1 cellular context compared by ENCODE assay signal in the genomic region with DNA sequence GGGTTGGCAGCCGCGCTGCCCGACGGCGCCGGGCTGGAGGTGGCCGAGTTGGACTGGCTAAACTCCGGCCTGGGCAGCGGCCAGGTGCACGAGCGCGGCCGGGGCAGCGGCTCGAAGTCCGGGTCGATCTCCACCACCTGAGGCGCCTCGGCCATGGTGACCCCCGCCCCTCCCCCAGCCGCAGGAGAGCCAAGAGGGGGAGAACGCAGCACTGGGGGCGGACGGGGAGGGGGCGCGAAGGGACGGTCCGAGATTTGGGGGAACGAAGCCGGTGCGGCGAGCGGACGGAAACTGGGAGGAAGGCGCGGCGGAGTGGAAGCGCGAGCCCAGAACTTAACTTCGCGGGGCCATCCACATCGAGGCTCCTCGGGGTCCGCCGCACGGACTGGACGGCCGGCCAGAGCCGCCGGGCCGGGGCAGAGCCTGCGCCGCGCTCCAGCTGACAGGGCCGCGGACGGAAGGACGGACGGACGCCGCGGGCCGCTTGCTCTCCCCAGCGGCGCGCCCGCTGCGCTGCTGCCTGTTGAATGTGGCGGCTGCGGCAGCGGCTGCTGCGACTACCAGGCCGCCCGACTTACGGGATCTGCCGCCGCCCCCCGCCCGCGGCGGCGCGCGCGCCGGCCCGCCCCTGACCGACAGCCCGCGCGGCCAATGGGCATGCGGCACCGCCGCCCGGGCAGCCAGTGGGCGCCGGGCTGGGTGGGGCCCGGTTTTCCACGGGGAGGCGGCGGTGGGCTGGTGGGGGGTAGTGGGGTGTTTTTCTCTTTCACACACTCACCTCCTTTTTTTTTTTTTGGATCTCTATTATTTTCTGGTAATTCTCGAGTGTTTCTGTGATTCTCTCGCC.
TF ChIP-seq lines count a peak whose summit lies in the region.

A gene (minus strand): TSS at position 584 of the 847 bp plus-strand sequence. CDS start 429 bp downstream, at position 155.

TF ChIP-seq in WTC11, 78 proteins besides CTCF, POLR2A, EP300 and RAD21 (continued from another document):
- TF ChIP-seq, protein P1, sequence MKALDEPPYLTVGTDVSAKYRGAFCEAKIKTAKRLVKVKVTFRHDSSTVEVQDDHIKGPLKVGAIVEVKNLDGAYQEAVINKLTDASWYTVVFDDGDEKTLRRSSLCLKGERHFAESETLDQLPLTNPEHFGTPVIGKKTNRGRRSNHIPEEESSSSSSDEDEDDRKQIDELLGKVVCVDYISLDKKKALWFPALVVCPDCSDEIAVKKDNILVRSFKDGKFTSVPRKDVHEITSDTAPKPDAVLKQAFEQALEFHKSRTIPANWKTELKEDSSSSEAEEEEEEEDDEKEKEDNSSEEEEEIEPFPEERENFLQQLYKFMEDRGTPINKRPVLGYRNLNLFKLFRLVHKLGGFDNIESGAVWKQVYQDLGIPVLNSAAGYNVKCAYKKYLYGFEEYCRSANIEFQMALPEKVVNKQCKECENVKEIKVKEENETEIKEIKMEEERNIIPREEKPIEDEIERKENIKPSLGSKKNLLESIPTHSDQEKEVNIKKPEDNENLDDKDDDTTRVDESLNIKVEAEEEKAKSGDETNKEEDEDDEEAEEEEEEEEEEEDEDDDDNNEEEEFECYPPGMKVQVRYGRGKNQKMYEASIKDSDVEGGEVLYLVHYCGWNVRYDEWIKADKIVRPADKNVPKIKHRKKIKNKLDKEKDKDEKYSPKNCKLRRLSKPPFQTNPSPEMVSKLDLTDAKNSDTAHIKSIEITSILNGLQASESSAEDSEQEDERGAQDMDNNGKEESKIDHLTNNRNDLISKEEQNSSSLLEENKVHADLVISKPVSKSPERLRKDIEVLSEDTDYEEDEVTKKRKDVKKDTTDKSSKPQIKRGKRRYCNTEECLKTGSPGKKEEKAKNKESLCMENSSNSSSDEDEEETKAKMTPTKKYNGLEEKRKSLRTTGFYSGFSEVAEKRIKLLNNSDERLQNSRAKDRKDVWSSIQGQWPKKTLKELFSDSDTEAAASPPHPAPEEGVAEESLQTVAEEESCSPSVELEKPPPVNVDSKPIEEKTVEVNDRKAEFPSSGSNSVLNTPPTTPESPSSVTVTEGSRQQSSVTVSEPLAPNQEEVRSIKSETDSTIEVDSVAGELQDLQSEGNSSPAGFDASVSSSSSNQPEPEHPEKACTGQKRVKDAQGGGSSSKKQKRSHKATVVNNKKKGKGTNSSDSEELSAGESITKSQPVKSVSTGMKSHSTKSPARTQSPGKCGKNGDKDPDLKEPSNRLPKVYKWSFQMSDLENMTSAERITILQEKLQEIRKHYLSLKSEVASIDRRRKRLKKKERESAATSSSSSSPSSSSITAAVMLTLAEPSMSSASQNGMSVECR (CRISPR knock-in tag; IDR thresholded peaks at IDR 0.05; ENCODE audit: borderline replicate concordance): peak; percentile 63; the same call in 1 of the 2 replicates
- TF ChIP-seq, protein P2, sequence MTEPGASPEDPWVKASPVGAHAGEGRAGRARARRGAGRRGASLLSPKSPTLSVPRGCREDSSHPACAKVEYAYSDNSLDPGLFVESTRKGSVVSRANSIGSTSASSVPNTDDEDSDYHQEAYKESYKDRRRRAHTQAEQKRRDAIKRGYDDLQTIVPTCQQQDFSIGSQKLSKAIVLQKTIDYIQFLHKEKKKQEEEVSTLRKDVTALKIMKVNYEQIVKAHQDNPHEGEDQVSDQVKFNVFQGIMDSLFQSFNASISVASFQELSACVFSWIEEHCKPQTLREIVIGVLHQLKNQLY (CRISPR knock-in tag; IDR thresholded peaks at IDR 0.05): no peak
- TF ChIP-seq, protein P3, sequence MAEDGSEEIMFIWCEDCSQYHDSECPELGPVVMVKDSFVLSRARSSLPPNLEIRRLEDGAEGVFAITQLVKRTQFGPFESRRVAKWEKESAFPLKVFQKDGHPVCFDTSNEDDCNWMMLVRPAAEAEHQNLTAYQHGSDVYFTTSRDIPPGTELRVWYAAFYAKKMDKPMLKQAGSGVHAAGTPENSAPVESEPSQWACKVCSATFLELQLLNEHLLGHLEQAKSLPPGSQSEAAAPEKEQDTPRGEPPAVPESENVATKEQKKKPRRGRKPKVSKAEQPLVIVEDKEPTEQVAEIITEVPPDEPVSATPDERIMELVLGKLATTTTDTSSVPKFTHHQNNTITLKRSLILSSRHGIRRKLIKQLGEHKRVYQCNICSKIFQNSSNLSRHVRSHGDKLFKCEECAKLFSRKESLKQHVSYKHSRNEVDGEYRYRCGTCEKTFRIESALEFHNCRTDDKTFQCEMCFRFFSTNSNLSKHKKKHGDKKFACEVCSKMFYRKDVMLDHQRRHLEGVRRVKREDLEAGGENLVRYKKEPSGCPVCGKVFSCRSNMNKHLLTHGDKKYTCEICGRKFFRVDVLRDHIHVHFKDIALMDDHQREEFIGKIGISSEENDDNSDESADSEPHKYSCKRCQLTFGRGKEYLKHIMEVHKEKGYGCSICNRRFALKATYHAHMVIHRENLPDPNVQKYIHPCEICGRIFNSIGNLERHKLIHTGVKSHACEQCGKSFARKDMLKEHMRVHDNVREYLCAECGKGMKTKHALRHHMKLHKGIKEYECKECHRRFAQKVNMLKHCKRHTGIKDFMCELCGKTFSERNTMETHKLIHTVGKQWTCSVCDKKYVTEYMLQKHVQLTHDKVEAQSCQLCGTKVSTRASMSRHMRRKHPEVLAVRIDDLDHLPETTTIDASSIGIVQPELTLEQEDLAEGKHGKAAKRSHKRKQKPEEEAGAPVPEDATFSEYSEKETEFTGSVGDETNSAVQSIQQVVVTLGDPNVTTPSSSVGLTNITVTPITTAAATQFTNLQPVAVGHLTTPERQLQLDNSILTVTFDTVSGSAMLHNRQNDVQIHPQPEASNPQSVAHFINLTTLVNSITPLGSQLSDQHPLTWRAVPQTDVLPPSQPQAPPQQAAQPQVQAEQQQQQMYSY (CRISPR knock-in tag; IDR thresholded peaks at IDR 0.05): peak; percentile 38; the same call in 1 of the 2 replicates
- TF ChIP-seq FOXK1 (CRISPR knock-in tag; IDR thresholded peaks at IDR 0.05): peak; percentile 18; the same call in 1 of the 2 replicates
- no peak for TF ChIP-seq NFATC4 (CRISPR knock-in tag; IDR thresholded peaks at IDR 0.05)
- no peak for TF ChIP-seq ZNF263 (CRISPR knock-in tag; IDR thresholded peaks at IDR 0.05; ENCODE audit: low read depth)
- TF ChIP-seq ZBTB21 (CRISPR knock-in tag; IDR thresholded peaks at IDR 0.05; ENCODE audit: borderline replicate concordance): no peak
- no peak for TF ChIP-seq TEAD4 (CRISPR knock-in tag; IDR thresholded peaks at IDR 0.05)
- TF ChIP-seq, protein P4, sequence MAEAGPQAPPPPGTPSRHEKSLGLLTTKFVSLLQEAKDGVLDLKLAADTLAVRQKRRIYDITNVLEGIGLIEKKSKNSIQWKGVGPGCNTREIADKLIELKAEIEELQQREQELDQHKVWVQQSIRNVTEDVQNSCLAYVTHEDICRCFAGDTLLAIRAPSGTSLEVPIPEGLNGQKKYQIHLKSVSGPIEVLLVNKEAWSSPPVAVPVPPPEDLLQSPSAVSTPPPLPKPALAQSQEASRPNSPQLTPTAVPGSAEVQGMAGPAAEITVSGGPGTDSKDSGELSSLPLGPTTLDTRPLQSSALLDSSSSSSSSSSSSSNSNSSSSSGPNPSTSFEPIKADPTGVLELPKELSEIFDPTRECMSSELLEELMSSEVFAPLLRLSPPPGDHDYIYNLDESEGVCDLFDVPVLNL (CRISPR knock-in tag; IDR thresholded peaks at IDR 0.05; ENCODE audit: borderline replicate concordance, low read depth): no peak
- no peak for TF ChIP-seq GTF2I (CRISPR knock-in tag; conservative IDR thresholded peaks at IDR 0.05)
- TF ChIP-seq NR3C1 (CRISPR knock-in tag; conservative IDR thresholded peaks at IDR 0.05; ENCODE audit: low read depth): no peak
- TF ChIP-seq ETV6 (CRISPR knock-in tag; IDR thresholded peaks at IDR 0.05): no peak
- TF ChIP-seq FOXP1 (CRISPR knock-in tag; IDR thresholded peaks at IDR 0.05; ENCODE audit: borderline replicate concordance): 0 out of 2 replicates have a peak, but pooled peaks have one; percentile 17
- TF ChIP-seq, protein P5, sequence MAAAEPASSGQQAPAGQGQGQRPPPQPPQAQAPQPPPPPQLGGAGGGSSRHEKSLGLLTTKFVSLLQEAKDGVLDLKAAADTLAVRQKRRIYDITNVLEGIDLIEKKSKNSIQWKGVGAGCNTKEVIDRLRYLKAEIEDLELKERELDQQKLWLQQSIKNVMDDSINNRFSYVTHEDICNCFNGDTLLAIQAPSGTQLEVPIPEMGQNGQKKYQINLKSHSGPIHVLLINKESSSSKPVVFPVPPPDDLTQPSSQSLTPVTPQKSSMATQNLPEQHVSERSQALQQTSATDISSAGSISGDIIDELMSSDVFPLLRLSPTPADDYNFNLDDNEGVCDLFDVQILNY (CRISPR knock-in tag; IDR thresholded peaks at IDR 0.05): peak; percentile 50; the same call in 1 of the 2 replicates
- TF ChIP-seq, protein P6, sequence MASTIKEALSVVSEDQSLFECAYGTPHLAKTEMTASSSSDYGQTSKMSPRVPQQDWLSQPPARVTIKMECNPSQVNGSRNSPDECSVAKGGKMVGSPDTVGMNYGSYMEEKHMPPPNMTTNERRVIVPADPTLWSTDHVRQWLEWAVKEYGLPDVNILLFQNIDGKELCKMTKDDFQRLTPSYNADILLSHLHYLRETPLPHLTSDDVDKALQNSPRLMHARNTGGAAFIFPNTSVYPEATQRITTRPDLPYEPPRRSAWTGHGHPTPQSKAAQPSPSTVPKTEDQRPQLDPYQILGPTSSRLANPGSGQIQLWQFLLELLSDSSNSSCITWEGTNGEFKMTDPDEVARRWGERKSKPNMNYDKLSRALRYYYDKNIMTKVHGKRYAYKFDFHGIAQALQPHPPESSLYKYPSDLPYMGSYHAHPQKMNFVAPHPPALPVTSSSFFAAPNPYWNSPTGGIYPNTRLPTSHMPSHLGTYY (CRISPR knock-in tag; IDR thresholded peaks at IDR 0.05): no peak
- TF ChIP-seq TP53 (CRISPR knock-in tag; IDR thresholded peaks at IDR 0.05): no peak
- TF ChIP-seq, protein P7, sequence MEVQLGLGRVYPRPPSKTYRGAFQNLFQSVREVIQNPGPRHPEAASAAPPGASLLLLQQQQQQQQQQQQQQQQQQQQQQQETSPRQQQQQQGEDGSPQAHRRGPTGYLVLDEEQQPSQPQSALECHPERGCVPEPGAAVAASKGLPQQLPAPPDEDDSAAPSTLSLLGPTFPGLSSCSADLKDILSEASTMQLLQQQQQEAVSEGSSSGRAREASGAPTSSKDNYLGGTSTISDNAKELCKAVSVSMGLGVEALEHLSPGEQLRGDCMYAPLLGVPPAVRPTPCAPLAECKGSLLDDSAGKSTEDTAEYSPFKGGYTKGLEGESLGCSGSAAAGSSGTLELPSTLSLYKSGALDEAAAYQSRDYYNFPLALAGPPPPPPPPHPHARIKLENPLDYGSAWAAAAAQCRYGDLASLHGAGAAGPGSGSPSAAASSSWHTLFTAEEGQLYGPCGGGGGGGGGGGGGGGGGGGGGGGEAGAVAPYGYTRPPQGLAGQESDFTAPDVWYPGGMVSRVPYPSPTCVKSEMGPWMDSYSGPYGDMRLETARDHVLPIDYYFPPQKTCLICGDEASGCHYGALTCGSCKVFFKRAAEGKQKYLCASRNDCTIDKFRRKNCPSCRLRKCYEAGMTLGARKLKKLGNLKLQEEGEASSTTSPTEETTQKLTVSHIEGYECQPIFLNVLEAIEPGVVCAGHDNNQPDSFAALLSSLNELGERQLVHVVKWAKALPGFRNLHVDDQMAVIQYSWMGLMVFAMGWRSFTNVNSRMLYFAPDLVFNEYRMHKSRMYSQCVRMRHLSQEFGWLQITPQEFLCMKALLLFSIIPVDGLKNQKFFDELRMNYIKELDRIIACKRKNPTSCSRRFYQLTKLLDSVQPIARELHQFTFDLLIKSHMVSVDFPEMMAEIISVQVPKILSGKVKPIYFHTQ (CRISPR knock-in tag; IDR thresholded peaks at IDR 0.05): no peak
- TF ChIP-seq, protein P8, sequence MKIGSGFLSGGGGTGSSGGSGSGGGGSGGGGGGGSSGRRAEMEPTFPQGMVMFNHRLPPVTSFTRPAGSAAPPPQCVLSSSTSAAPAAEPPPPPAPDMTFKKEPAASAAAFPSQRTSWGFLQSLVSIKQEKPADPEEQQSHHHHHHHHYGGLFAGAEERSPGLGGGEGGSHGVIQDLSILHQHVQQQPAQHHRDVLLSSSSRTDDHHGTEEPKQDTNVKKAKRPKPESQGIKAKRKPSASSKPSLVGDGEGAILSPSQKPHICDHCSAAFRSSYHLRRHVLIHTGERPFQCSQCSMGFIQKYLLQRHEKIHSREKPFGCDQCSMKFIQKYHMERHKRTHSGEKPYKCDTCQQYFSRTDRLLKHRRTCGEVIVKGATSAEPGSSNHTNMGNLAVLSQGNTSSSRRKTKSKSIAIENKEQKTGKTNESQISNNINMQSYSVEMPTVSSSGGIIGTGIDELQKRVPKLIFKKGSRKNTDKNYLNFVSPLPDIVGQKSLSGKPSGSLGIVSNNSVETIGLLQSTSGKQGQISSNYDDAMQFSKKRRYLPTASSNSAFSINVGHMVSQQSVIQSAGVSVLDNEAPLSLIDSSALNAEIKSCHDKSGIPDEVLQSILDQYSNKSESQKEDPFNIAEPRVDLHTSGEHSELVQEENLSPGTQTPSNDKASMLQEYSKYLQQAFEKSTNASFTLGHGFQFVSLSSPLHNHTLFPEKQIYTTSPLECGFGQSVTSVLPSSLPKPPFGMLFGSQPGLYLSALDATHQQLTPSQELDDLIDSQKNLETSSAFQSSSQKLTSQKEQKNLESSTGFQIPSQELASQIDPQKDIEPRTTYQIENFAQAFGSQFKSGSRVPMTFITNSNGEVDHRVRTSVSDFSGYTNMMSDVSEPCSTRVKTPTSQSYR (CRISPR knock-in tag; IDR thresholded peaks at IDR 0.05): peak; percentile 67; the same call in 1 of the 2 replicates
- TF ChIP-seq MXD4 (CRISPR knock-in tag; IDR thresholded peaks at IDR 0.05; ENCODE audit: borderline replicate concordance): no peak
